ENCODE assay signal across 1 cellular context in the genomic region with DNA sequence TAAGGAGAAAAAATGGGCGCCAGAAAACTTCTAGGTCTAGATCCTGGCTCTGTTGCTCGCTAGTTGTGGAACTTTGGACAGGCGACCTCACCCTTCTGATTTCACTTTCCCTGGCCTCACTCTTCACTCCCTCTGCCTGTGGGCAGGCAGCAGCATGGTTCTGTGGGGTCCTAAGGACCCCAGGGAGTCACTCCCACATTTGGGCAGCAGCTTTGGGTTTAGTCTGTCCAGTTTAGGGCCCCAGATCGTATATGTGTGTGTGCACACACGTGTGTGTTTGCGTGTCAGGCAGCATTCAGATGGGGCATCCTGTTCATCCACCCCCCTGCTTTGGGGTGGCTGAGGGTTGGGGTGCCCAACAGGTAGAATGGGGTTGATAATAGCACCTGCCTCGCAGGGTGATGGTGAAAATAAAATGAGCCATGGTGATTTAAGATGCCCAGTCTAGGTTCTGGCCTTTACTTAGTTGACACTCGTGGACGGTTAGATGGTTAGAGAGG.
TF ChIP-seq lines count a peak whose summit lies in the region.

No MANE protein-coding gene starts in this region.

TF ChIP-seq in HepG2, 621 proteins besides CTCF, POLR2A, EP300 and RAD21 (continued from another document):
- TF ChIP-seq, protein P1, sequence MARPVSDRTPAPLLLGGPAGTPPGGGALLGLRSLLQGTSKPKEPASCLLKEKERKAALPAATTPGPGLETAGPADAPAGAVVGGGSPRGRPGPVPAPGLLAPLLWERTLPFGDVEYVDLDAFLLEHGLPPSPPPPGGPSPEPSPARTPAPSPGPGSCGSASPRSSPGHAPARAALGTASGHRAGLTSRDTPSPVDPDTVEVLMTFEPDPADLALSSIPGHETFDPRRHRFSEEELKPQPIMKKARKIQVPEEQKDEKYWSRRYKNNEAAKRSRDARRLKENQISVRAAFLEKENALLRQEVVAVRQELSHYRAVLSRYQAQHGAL (CRISPR knock-in tag; IDR thresholded peaks at IDR 0.05; ENCODE audit: not compliant biosample characterization) = no peak
- TF ChIP-seq, protein P2, sequence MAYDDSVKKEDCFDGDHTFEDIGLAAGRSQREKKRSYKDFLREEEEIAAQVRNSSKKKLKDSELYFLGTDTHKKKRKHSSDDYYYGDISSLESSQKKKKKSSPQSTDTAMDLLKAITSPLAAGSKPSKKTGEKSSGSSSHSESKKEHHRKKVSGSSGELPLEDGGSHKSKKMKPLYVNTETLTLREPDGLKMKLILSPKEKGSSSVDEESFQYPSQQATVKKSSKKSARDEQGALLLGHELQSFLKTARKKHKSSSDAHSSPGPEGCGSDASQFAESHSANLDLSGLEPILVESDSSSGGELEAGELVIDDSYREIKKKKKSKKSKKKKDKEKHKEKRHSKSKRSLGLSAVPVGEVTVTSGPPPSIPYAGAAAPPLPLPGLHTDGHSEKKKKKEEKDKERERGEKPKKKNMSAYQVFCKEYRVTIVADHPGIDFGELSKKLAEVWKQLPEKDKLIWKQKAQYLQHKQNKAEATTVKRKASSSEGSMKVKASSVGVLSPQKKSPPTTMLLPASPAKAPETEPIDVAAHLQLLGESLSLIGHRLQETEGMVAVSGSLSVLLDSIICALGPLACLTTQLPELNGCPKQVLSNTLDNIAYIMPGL (CRISPR knock-in tag; IDR thresholded peaks at IDR 0.05; ENCODE audit: borderline replicate concordance in 1 of 2, low read depth in 1 of 2) = no peak
- TF ChIP-seq, protein P3, sequence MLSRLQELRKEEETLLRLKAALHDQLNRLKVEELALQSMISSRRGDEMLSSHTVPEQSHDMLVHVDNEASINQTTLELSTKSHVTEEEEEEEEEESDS (CRISPR knock-in tag; IDR thresholded peaks at IDR 0.05; ENCODE audit: borderline replicate concordance) = no peak
- no peak for TF ChIP-seq ZNF780A (CRISPR knock-in tag; IDR thresholded peaks at IDR 0.05)
- TF ChIP-seq MLLT10 (CRISPR knock-in tag; IDR thresholded peaks at IDR 0.05) = no peak
- TF ChIP-seq, protein P4, sequence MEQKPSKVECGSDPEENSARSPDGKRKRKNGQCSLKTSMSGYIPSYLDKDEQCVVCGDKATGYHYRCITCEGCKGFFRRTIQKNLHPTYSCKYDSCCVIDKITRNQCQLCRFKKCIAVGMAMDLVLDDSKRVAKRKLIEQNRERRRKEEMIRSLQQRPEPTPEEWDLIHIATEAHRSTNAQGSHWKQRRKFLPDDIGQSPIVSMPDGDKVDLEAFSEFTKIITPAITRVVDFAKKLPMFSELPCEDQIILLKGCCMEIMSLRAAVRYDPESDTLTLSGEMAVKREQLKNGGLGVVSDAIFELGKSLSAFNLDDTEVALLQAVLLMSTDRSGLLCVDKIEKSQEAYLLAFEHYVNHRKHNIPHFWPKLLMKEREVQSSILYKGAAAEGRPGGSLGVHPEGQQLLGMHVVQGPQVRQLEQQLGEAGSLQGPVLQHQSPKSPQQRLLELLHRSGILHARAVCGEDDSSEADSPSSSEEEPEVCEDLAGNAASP (CRISPR knock-in tag; IDR thresholded peaks at IDR 0.05; ENCODE audit: borderline replicate concordance) = no peak
- TF ChIP-seq HNF4A (CRISPR knock-in tag; IDR thresholded peaks at IDR 0.05) = peak; percentile 35
- no peak for TF ChIP-seq ZNF782 (CRISPR knock-in tag; IDR thresholded peaks at IDR 0.05; ENCODE audit: borderline replicate concordance)
- TF ChIP-seq ZNF605 (CRISPR knock-in tag; IDR thresholded peaks at IDR 0.05) = no peak
